In genomic region chr2:20050104-20050711, GRCh38 we compare ENCODE assay signal across 9 cellular contexts. TPM values are rescaled to one million over a fixed set of nuclear protein-coding genes. Genes with fewer than 3 reads are reported as not detected.
A peak's percentile ranks its signal among the peaks of the same experiment; 100 is the strongest.
DNase-seq lines count a peak whose midpoint lies in the region; FAIRE-seq and TF ChIP-seq lines count a peak whose summit lies in the region.
"Had no signal": no experiment of that assay in that cellular context is flagged by ENCODE, and none has a peak within 500 bp of the region (broad histone marks: within the 10 kb centered on the region; RNA-seq: fewer than 3 reads in every experiment).

No MANE protein-coding gene starts in this region.

- H3K27me3 ChIP-seq in esophagus squamous epithelium (no peaks in the 10 kb centered on the region), prostate gland (replicated peaks; ENCODE audit: insufficient read depth) (no peaks in the 10 kb centered on the region)

- TF ChIP-seq POLR2A in H54 (IDR thresholded peaks at IDR 0.05; ENCODE audit: low read depth, low read length) = no peak
- peak in 1 of 4 donors; percentile 23 for TF ChIP-seq POLR2A in esophagus squamous epithelium (IDR thresholded peaks at IDR 0.05)
- no peak for TF ChIP-seq POLR2A in prostate gland (IDR thresholded peaks at IDR 0.05)

- 0 to 1% methylated on average over 11 of the region's 11 CpGs for WGBS in esophagus squamous epithelium, 2 donors
- WGBS in prostate gland = under 1% methylated on average over 11 of the region's 11 CpGs

- TF ChIP-seq CTCF in esophagus squamous epithelium (IDR thresholded peaks at IDR 0.05) = no peak
- no peak for TF ChIP-seq CTCF in prostate gland (IDR thresholded peaks at IDR 0.05)

- intact Hi-C loops in esophagus squamous epithelium (cut with DNase I) (no loop called here), prostate gland (cut with DNase I) (loop anchor here (5.0 kb wide), 1 partner anchor 38 kb away; the partner anchor contains the start of gene MATN3)

- FAIRE-seq in H54 (lab: Jason Lieb, UNC) = peak; percentile 66

- H3K4me3 ChIP-seq in esophagus squamous epithelium (peak overlapping the region; percentile 72 to 96 (median 83)), prostate gland (peak overlapping the region; percentile 87 to 89)

- H3K27ac ChIP-seq in esophagus squamous epithelium = peak overlapping the region; percentile 97 to 99 (median 98)
- peak overlapping the region; percentile 94 to 98 for H3K27ac ChIP-seq in prostate gland

- peaks cover 0 to 9% (median 0%) of the 10 kb centered on the region in 3 donors for H3K36me3 ChIP-seq in esophagus squamous epithelium
- H3K36me3 ChIP-seq in prostate gland = no peaks in the 10 kb centered on the region

- H3K9me3 ChIP-seq in esophagus squamous epithelium (no peaks in the 10 kb centered on the region), prostate gland (no peaks in the 10 kb centered on the region)

- peak; percentile 57 for DNase-seq in GDM1 (lab: John Stamatoyannopoulos, UW)
- DNase-seq in H54 (ENCODE audit: insufficient read length, low spot score) = no peak
- peak; percentile 75 for DNase-seq in NCI-H146 (lab: John Stamatoyannopoulos, UW)
- DNase-seq in UCSD-AML1 (lab: John Stamatoyannopoulos, UW; ENCODE audit: unreplicated experiment) = peak; percentile 34
- no peak for DNase-seq in esophagus squamous epithelium (lab: John Stamatoyannopoulos, UW)
- DNase-seq in prostate gland (ENCODE audit: low spot score) = peak; percentile 21
- DNase-seq in cortex of kidney (lab: John Stamatoyannopoulos, UW) = no peak
- no peak for DNase-seq in cerebellum (ENCODE audit: low spot score)

- H3K4me1 ChIP-seq in esophagus squamous epithelium (peaks cover 23 to 68% (median 29%) of the 10 kb centered on the region in 3 donors), prostate gland (replicated peaks) (no peaks in the 10 kb centered on the region)

RNA-seq across cellular contexts. Expression of gene LAPTM4A, which starts 1.2 kb away (rescaled TPM):
- total RNA-seq in esophagus squamous epithelium = 100 to 1,000 TPM in 2 of 4 donors, 10 to 100 TPM in 2; 71.0 to 144 (median 98.2) TPM
- total RNA-seq in prostate gland = 100 to 1,000 TPM; 142 to 340 TPM
- 71.8 TPM for total RNA-seq in cerebellum

RNA-seq across cellular contexts. Expression of gene MATN3, which starts 37.7 kb away (rescaled TPM):
- total RNA-seq in esophagus squamous epithelium = 1 to 10 TPM in 1 of 4 donors, under 1 TPM in 2, not detected in 1; 0.45 to 1.3 (median 0.92) TPM
- total RNA-seq in prostate gland = 1 to 10 TPM; 1.2 to 2.9 TPM
- total RNA-seq in cerebellum = 3.1 TPM
- total RNA-seq: activated naive CD4-positive, alpha-beta T cell treated with anti-CD3 and anti-CD28 coated beads, Interleukin-2, amount 50 U/mL, for 72 hours had no signal

Comparison
In these comparisons a context has a peak if more than half of its experiments do, and no peak if none do; other contexts are left out.
1. DNase-seq: peak in GDM1 (single experiment), NCI-H146 (single experiment), UCSD-AML1 (single experiment) and prostate gland (single experiment); none in H54 (single experiment), esophagus squamous epithelium (single experiment), cortex of kidney (single experiment) and cerebellum (single experiment).